In the genomic region with DNA sequence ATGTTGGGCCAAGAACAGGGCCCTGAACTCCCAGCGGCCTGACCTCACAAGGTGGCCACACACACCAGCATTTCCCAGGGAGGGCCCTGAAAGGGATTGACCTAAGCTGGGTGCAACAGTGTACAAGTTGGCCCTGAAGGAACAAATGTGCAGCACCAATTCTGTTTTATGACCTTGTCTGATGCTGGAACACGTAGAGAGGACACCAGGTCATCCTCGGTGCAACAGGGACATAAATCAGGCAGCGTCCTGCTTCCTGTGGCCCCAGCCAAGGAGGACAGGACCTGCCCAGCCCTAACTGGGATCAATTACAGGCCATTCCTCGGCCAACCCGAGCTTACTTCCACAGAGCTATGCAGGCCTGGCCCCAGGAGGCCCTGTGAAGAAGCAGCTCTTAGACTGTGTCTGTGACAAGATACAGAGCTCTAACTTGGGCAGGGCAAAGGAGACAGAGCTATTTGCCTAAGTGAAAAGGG, we compare ENCODE assay signal across 2 cellular contexts.
TF ChIP-seq lines count a peak whose summit lies in the region.

No MANE protein-coding gene starts in this region.

TF ChIP-seq in liver, 16 proteins besides CTCF, POLR2A, EP300 and RAD21:
- TF ChIP-seq SP1 (IDR thresholded peaks at IDR 0.05) (peak; percentile 14), NR2F2 (IDR thresholded peaks at IDR 0.05) (peak; percentile 95), EGR1 (IDR thresholded peaks at IDR 0.05; ENCODE audit: low read depth in 2 of 2) (no peak), RXRA (IDR thresholded peaks at IDR 0.05) (peak; percentile 43 to 54), FOXA2 (IDR thresholded peaks at IDR 0.05) (no peak)

TF ChIP-seq in HepG2, 621 proteins besides CTCF, POLR2A, EP300 and RAD21:
- TF ChIP-seq SRF (IDR thresholded peaks at IDR 0.05; ENCODE audit: low read depth, low read length): no peak
- TF ChIP-seq SNAI1 (CRISPR knock-in tag; IDR thresholded peaks at IDR 0.05; ENCODE audit: borderline replicate concordance): no peak
- no peak for TF ChIP-seq ZNF335 (CRISPR knock-in tag; IDR thresholded peaks at IDR 0.05)
- no peak for TF ChIP-seq TAF1 (CRISPR knock-in tag; IDR thresholded peaks at IDR 0.05)
- TF ChIP-seq MEIS2 (CRISPR knock-in tag; IDR thresholded peaks at IDR 0.05): no peak
- TF ChIP-seq ZFYVE20 (CRISPR knock-in tag; IDR thresholded peaks at IDR 0.05; ENCODE audit: borderline replicate concordance, low read depth): no peak
- TF ChIP-seq ZNF850 (CRISPR knock-in tag; conservative IDR thresholded peaks at IDR 0.05): no peak
- no peak for TF ChIP-seq ZNF572 (CRISPR knock-in tag; IDR thresholded peaks at IDR 0.05)
- TF ChIP-seq ATRX (CRISPR knock-in tag; IDR thresholded peaks at IDR 0.05; ENCODE audit: borderline replicate concordance): no peak
- TF ChIP-seq ZNF562 (CRISPR knock-in tag; IDR thresholded peaks at IDR 0.05; ENCODE audit: borderline replicate concordance): no peak
- TF ChIP-seq, protein P1, sequence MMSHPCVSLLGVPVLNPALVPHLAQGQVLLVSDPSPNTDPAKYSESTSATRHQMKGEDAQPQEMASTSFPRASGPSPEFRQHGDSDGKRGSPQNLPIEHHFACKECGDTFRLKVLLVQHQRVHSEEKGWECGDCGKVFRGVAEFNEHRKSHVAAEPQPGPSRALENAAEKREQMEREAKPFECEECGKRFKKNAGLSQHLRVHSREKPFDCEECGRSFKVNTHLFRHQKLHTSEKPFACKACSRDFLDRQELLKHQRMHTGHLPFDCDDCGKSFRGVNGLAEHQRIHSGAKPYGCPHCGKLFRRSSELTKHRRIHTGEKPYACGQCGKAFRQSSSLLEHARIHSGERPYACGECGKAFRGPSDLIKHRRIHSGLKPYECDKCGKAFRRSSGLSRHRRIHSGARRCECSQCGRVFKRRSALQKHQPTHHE (CRISPR knock-in tag; IDR thresholded peaks at IDR 0.05; ENCODE audit: borderline replicate concordance): no peak
- TF ChIP-seq, protein P2, sequence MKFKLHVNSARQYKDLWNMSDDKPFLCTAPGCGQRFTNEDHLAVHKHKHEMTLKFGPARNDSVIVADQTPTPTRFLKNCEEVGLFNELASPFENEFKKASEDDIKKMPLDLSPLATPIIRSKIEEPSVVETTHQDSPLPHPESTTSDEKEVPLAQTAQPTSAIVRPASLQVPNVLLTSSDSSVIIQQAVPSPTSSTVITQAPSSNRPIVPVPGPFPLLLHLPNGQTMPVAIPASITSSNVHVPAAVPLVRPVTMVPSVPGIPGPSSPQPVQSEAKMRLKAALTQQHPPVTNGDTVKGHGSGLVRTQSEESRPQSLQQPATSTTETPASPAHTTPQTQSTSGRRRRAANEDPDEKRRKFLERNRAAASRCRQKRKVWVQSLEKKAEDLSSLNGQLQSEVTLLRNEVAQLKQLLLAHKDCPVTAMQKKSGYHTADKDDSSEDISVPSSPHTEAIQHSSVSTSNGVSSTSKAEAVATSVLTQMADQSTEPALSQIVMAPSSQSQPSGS (CRISPR knock-in tag; IDR thresholded peaks at IDR 0.05): no peak
- no peak for TF ChIP-seq ZNF44 (CRISPR knock-in tag; IDR thresholded peaks at IDR 0.05)
